In genomic region chr2:204590063-204590462, GRCh38 we compare ENCODE assay signal across 8 cellular contexts.
"Had no signal": no experiment of that assay in that cellular context is flagged by ENCODE, and none has a peak within 500 bp of the region (broad histone marks: within the 10 kb centered on the region; RNA-seq: fewer than 3 reads in every experiment).

No MANE protein-coding gene starts in this region.

- H3K4me3 ChIP-seq: GM12878 had no signal

- FAIRE-seq: G401.6, GM12878, GM12891, GM12892, GM18507, GM19239 had no signal

- DNase-seq: GDM1, GF-D8 had no signal

- ATAC-seq: GM12878 had no signal
